Comparison of ENCODE assay signal across 8 cellular contexts in genomic region chr18:11857177-11857887, GRCh38. TPM values are rescaled to one million over a fixed set of nuclear protein-coding genes. Genes with fewer than 3 reads are reported as not detected.
A peak's percentile ranks its signal among the peaks of the same experiment; 100 is the strongest.
DNase-seq lines count a peak whose midpoint lies in the region; ATAC-seq, FAIRE-seq and TF ChIP-seq lines count a peak whose summit lies in the region.

No MANE protein-coding gene starts in this region.

- ATAC-seq in HG03469 (IDR thresholded peaks at IDR 0.05; ENCODE audit: unreplicated experiment) (no peak), HG03045 (IDR thresholded peaks at IDR 0.05; ENCODE audit: unreplicated experiment) (no peak)

- no peak overlapping the region for H3K4me3 Mint-ChIP-seq in activated CD4-positive, alpha-beta memory T cell treated with anti-CD3 and anti-CD28 coated beads for 36 hours

- peaks cover 17% of the 10 kb centered on the region for H3K36me3 ChIP-seq in neutrophil

- no peak for TF ChIP-seq CTCF in neutrophil (IDR thresholded peaks at IDR 0.05)

- H3K9me3 Mint-ChIP-seq in activated CD4-positive, alpha-beta memory T cell treated with anti-CD3 and anti-CD28 coated beads for 36 hours = no peaks in the 10 kb centered on the region

- intact Hi-C loops in activated CD4-positive, alpha-beta memory T cell treated with anti-CD3 and anti-CD28 coated beads for 36 hours (cut with micrococcal nuclease) = no loop called here

- peaks cover 33 to 46% of the 10 kb centered on the region in 2 experiments for H3K4me1 ChIP-seq in neutrophil (ENCODE audit: control insufficient read depth in 1 of 2, insufficient read depth in 1 of 2, low read depth in 1 of 2, low read length in 1 of 2)

- H3K27ac Mint-ChIP-seq in activated CD4-positive, alpha-beta memory T cell treated with anti-CD3 and anti-CD28 coated beads for 36 hours = no peak overlapping the region

- POLR2A ChIA-PET in activated CD4-positive, alpha-beta memory T cell treated with anti-CD3 and anti-CD28 coated beads for 36 hours (lab: Charles Lee) = no interaction called here

- H3K4me1 Mint-ChIP-seq in activated CD4-positive, alpha-beta memory T cell treated with anti-CD3 and anti-CD28 coated beads for 36 hours (ENCODE audit: low read depth) = peaks cover 20% of the 10 kb centered on the region

- peaks cover 1% of the 10 kb centered on the region for H3K36me3 Mint-ChIP-seq in activated CD4-positive, alpha-beta memory T cell treated with anti-CD3 and anti-CD28 coated beads for 36 hours

- FAIRE-seq in H54 (lab: Jason Lieb, UNC) = peak; percentile 99

- peaks cover 23% of the 10 kb centered on the region for H3K27me3 ChIP-seq in neutrophil

- no peak overlapping the region for H3K4me3 ChIP-seq in neutrophil (ENCODE audit: low read depth in 1 of 2, low read length in 1 of 2)

- peak overlapping the region; percentile 71 for H3K27ac ChIP-seq in neutrophil

- 0 out of 2 replicates have a peak, but pooled peaks have one; percentile 7 for TF ChIP-seq POLR2A in H54 (IDR thresholded peaks at IDR 0.05; ENCODE audit: low read depth, low read length)

- no peaks in the 10 kb centered on the region for H3K9me3 ChIP-seq in neutrophil

- DNase-seq in H54 (ENCODE audit: insufficient read length, low spot score) (peak; percentile 82), RPMI7951 (ENCODE audit: low read depth) (peak; percentile 96), fibroblast of peridontal ligament (ENCODE audit: extremely low read depth) (peak; percentile 99), T-helper 1 cell (no peak)
- no peak for DNase-seq in activated CD4-positive, alpha-beta memory T cell treated with anti-CD3 and anti-CD28 coated beads for 36 hours

- no peaks in the 10 kb centered on the region for H3K27me3 Mint-ChIP-seq in activated CD4-positive, alpha-beta memory T cell treated with anti-CD3 and anti-CD28 coated beads for 36 hours

- CTCF ChIA-PET in activated CD4-positive, alpha-beta memory T cell treated with anti-CD3 and anti-CD28 coated beads for 36 hours (lab: Charles Lee) = no interaction called here

RNA-seq across cellular contexts. Expression of gene CHMP1B, which starts 6.1 kb away (rescaled TPM):
- total RNA-seq in RPMI7951 (2014; rRNA removed; shearing (Covaris generic)) = 28.7 and 35.3 TPM in 2 replicates
- total RNA-seq in activated CD4-positive, alpha-beta memory T cell treated with anti-CD3 and anti-CD28 coated beads for 36 hours = 10 to 100 TPM; 21.2 to 22.0 TPM

RNA-seq across cellular contexts. Expression of gene MPPE1, which starts 50.8 kb away (rescaled TPM):
- total RNA-seq in RPMI7951 (2014; rRNA removed; shearing (Covaris generic)) = 13.8 and 18.7 TPM in 2 replicates
- 10 to 100 TPM; 34.0 to 35.4 TPM for total RNA-seq in activated CD4-positive, alpha-beta memory T cell treated with anti-CD3 and anti-CD28 coated beads for 36 hours

Comparison
In these comparisons a context has a peak if more than half of its experiments do, and no peak if none do; other contexts are left out.
1. DNase-seq: peak in H54 (single experiment), RPMI7951 (single experiment) and fibroblast of peridontal ligament (single experiment); none in T-helper 1 cell (0 of 5) and activated CD4-positive, alpha-beta memory T cell treated with anti-CD3 and anti-CD28 coated beads for 36 hours (single experiment).